22 cellular contexts compared by ENCODE assay signal in genomic region chr7:107980671-107981190, GRCh38. TPM values are rescaled to one million over a fixed set of nuclear protein-coding genes. Genes with fewer than 3 reads are reported as not detected.
DNase-seq lines count a peak whose midpoint lies in the region; ATAC-seq and TF ChIP-seq lines count a peak whose summit lies in the region.
"Had no signal": no experiment of that assay in that cellular context is flagged by ENCODE, and none has a peak within 500 bp of the region (broad histone marks: within the 10 kb centered on the region; RNA-seq: fewer than 3 reads in every experiment).

No MANE protein-coding gene starts in this region.

- H2BK12ac ChIP-seq in trophoblast cell (ENCODE audit: low read length), result no peak overlapping the region

- no peaks in the 10 kb centered on the region for H3K79me2 ChIP-seq in trophoblast cell (ENCODE audit: control insufficient read depth, insufficient read depth, low read length, poor library complexity)

- H3K36me3 ChIP-seq in RWPE2 (ENCODE audit: low read depth) (peaks cover 96% of the 10 kb centered on the region), gastroesophageal sphincter (peaks cover 0 to 62% of the 10 kb centered on the region in 2 donors), trophoblast cell (ENCODE audit: control insufficient read depth in 1 of 2, insufficient read depth in 2 of 2, low read length in 2 of 2) (peaks cover 34 to 66% of the 10 kb centered on the region in 2 experiments)
- H3K36me3 ChIP-seq: BLaER1 treated with 17β-estradiol and CSF1 and Interleukin-3, amounts not matched to agents 10 nM and 100 nM had no signal

- H4K8ac ChIP-seq in trophoblast cell (ENCODE audit: low read depth, low read length), result no peak overlapping the region

- no peak for TF ChIP-seq CTCF in RWPE2 (IDR thresholded peaks at IDR 0.05; ENCODE audit: poor library complexity, severe bottlenecking)
- no peak for TF ChIP-seq CTCF in gastroesophageal sphincter (IDR thresholded peaks at IDR 0.05)

- H3K9me3 ChIP-seq in RWPE2 (ENCODE audit: severe bottlenecking), result no peaks in the 10 kb centered on the region
- no peaks in the 10 kb centered on the region for H3K9me3 ChIP-seq in gastroesophageal sphincter
- H3K9me3 ChIP-seq in trophoblast cell (ENCODE audit: insufficient read depth, low read depth, low read length), result no peaks in the 10 kb centered on the region
- H3K9me3 ChIP-seq: A549, BE2C had no signal

- H4K12ac ChIP-seq in trophoblast cell (ENCODE audit: low read depth, low read length), result no peak overlapping the region

- H3K4me1 ChIP-seq in RWPE2 (ENCODE audit: insufficient read depth, poor library complexity, severe bottlenecking) (no peaks in the 10 kb centered on the region), gastroesophageal sphincter (peaks cover 12 to 58% (median 12%) of the 10 kb centered on the region in 3 donors), trophoblast cell (ENCODE audit: control insufficient read depth in 1 of 2, insufficient read depth in 2 of 2, low read length in 2 of 2) (peaks cover 0 to 2% of the 10 kb centered on the region in 2 experiments)
- H3K4me1 ChIP-seq: A549; BE2C; BLaER1 treated with 17β-estradiol and CSF1 and Interleukin-3, amounts not matched to agents 10 nM and 100 nM had no signal

- 87 to 100% methylated on average over 1 to 7 of the region's 8 CpGs for WGBS in gastroesophageal sphincter (ENCODE audit: low coverage in 1 of 2), 2 donors
- no CpG with 5 or more reads among the region's 8 CpGs for WGBS in trophoblast cell (ENCODE audit: extremely low coverage, insufficient coverage, insufficient read length)

- TF ChIP-seq POLR2A in gastroesophageal sphincter (IDR thresholded peaks at IDR 0.05), result no peak

- H2AK5ac ChIP-seq in trophoblast cell (ENCODE audit: low read length), result no peak overlapping the region

- H3K4me2 ChIP-seq in trophoblast cell (ENCODE audit: low read length), result no peak overlapping the region
- H3K4me2 ChIP-seq: A549; BLaER1 treated with 17β-estradiol and CSF1 and Interleukin-3, amounts not matched to agents 10 nM and 100 nM; GM23338 had no signal

- H3K27me3 ChIP-seq in RWPE2 (ENCODE audit: insufficient read depth, poor library complexity, severe bottlenecking), result no peaks in the 10 kb centered on the region
- H3K27me3 ChIP-seq in gastroesophageal sphincter, result no peaks in the 10 kb centered on the region
- no peaks in the 10 kb centered on the region for H3K27me3 ChIP-seq in trophoblast cell (ENCODE audit: insufficient read depth, low read length)
- H3K27me3 ChIP-seq: BE2C; BLaER1 treated with 17β-estradiol and CSF1 and Interleukin-3, amounts not matched to agents 10 nM and 100 nM had no signal

- no peaks in the 10 kb centered on the region for H3K79me1 ChIP-seq in trophoblast cell (ENCODE audit: low read length)

- no peak overlapping the region for H3K4me3 ChIP-seq in RWPE2 (ENCODE audit: severe bottlenecking)
- no peak overlapping the region for H3K4me3 ChIP-seq in gastroesophageal sphincter
- no peak overlapping the region for H3K4me3 ChIP-seq in trophoblast cell (ENCODE audit: low read depth, low read length)
- H3K4me3 ChIP-seq: A549; BLaER1 treated with 17β-estradiol and CSF1 and Interleukin-3, amounts not matched to agents 10 nM and 100 nM; GM23338 had no signal

- H3K18ac ChIP-seq in trophoblast cell (ENCODE audit: low read length), result no peak overlapping the region

- DNase-seq in RWPE2 (ENCODE audit: low spot score) (no peak), trophoblast cell (peak; percentile 77 to 92), RKO (ENCODE audit: low spot score) (no peak), middle frontal gyrus (ENCODE audit: extremely low spot score, low spot score) (no peak)
- DNase-seq: 8988T; ACHN; AML-193; BE2C; Calu3; CD4-positive, alpha-beta T cell; CD8-positive, alpha-beta memory T cell; COR-L47; DMS53; GF-D8; H9 had no signal

- H3K14ac ChIP-seq in trophoblast cell (ENCODE audit: low read length), result no peak overlapping the region

- ATAC-seq in RWPE2 (ENCODE audit: low read depth), result no peak
- ATAC-seq in gastroesophageal sphincter, result no peak
- ATAC-seq in HG03095 (IDR thresholded peaks at IDR 0.05; ENCODE audit: unreplicated experiment), result no peak
- ATAC-seq in HG02852 (IDR thresholded peaks at IDR 0.05; ENCODE audit: unreplicated experiment), result no peak
- ATAC-seq: A549, GM23338, HCT116 had no signal

- no peak overlapping the region for H3K23ac ChIP-seq in trophoblast cell (ENCODE audit: low read length)

- H4K91ac ChIP-seq in trophoblast cell (ENCODE audit: low read depth, low read length), result no peak overlapping the region

- no peak for TF ChIP-seq EP300 in gastroesophageal sphincter (IDR thresholded peaks at IDR 0.05)

- H3K4ac ChIP-seq in trophoblast cell (ENCODE audit: low read depth, low read length), result no peak overlapping the region

- no peak overlapping the region for H3K9ac ChIP-seq in trophoblast cell (ENCODE audit: low read length)
- H3K9ac ChIP-seq: BLaER1 treated with 17β-estradiol and CSF1 and Interleukin-3, amounts not matched to agents 10 nM and 100 nM had no signal

- H2BK120ac ChIP-seq in trophoblast cell (ENCODE audit: insufficient read depth, low read length, poor library complexity), result no peak overlapping the region

- no peak overlapping the region for H2AFZ ChIP-seq in trophoblast cell (ENCODE audit: insufficient read depth, low read length, poor library complexity)
- H2AFZ ChIP-seq: GM23338 had no signal

- H3K27ac ChIP-seq in RWPE2 (ENCODE audit: poor library complexity, severe bottlenecking) (peak overlapping the region; percentile 4), gastroesophageal sphincter (peak overlapping the region; percentile 34 to 68 (median 54)), trophoblast cell (ENCODE audit: low read depth, low read length) (no peak overlapping the region)
- H3K27ac ChIP-seq: A549; BLaER1 treated with 17β-estradiol and CSF1 and Interleukin-3, amounts not matched to agents 10 nM and 100 nM had no signal

- H2BK5ac ChIP-seq in trophoblast cell (ENCODE audit: low read depth, low read length, poor library complexity), result no peak overlapping the region

RNA-seq across cellular contexts. Expression of gene LAMB1, which starts 22.2 kb away (rescaled TPM):
- 100 to 1,000 TPM; 130 to 193 (median 179) TPM for total RNA-seq in gastroesophageal sphincter
- polyA plus RNA-seq in trophoblast cell (2013), result 407 and 428 TPM in 2 replicates
- total RNA-seq: CD4-positive, alpha-beta T cell; CD8-positive, alpha-beta memory T cell had no signal

Comparison
In these comparisons a context has a peak if more than half of its experiments do, and no peak if none do; other contexts are left out.
1. DNase-seq: peak in trophoblast cell (2 of 2); none in RWPE2 (single experiment), RKO (single experiment) and middle frontal gyrus (single experiment).